8 cellular contexts compared by ENCODE assay signal in genomic region chr6:24494726-24495515, GRCh38. TPM values are rescaled to one million over a fixed set of nuclear protein-coding genes. Genes with fewer than 3 reads are reported as not detected.
A peak's percentile ranks its signal among the peaks of the same experiment; 100 is the strongest.
DNase-seq lines count a peak whose midpoint lies in the region; ATAC-seq and TF ChIP-seq lines count a peak whose summit lies in the region.

ALDH5A1 (plus strand) TSS chr6:24494969; CDS start chr6:24494997, 28 bp downstream.

- 0% methylated on average over 94 of the region's 94 CpGs for WGBS in ectodermal cell, 2 experiments
- no CpG with 5 or more reads among the region's 94 CpGs for WGBS in mesendoderm (ENCODE audit: extremely low coverage, insufficient coverage, low lambda C conversion rate)

- H3K36me3 ChIP-seq in ectodermal cell (ENCODE audit: control insufficient read depth, insufficient read depth, low read length) (no peaks in the 10 kb centered on the region), mesendoderm (ENCODE audit: control insufficient read depth, insufficient read depth, low read length) (no peaks in the 10 kb centered on the region)

- H3K79me2 ChIP-seq in mesendoderm (ENCODE audit: control insufficient read depth, insufficient read depth, low read length) = no peaks in the 10 kb centered on the region

- H3K4me3 Mint-ChIP-seq in activated CD8-positive, alpha-beta T cell treated with anti-CD3 and anti-CD28 coated beads for 36 hours = peak within 1 kb of the TSS; percentile 78

- H3K18ac ChIP-seq in mesendoderm (ENCODE audit: low read length) = peak within 1 kb of the TSS; percentile 43

- H3K4me1 ChIP-seq in ectodermal cell (ENCODE audit: control insufficient read depth, insufficient read depth, low read length) (no peaks in the 10 kb centered on the region), mesendoderm (ENCODE audit: control insufficient read depth, low read depth, low read length) (peaks cover 3% of the 10 kb centered on the region)

- no peaks in the 10 kb centered on the region for H3K79me1 ChIP-seq in mesendoderm (ENCODE audit: low read length)

- ATAC-seq in GM18873 (IDR thresholded peaks at IDR 0.05; ENCODE audit: low FRiP score, unreplicated experiment) (peak; percentile 64), HG03135 (IDR thresholded peaks at IDR 0.05; ENCODE audit: unreplicated experiment) (peak; percentile 65)
- peak; percentile 81 for ATAC-seq in activated CD8-positive, alpha-beta T cell treated with anti-CD3 and anti-CD28 coated beads for 36 hours

- no peak within 1 kb of the TSS for H2BK15ac ChIP-seq in mesendoderm (replicated peaks; ENCODE audit: low read depth)

- H3K4me2 ChIP-seq in mesendoderm (ENCODE audit: low read length) = peak within 1 kb of the TSS; percentile 63

- H3K23ac ChIP-seq in mesendoderm (ENCODE audit: low read length) = no peak within 1 kb of the TSS

- peaks cover 28% of the 10 kb centered on the region for H3K4me1 Mint-ChIP-seq in activated CD8-positive, alpha-beta T cell treated with anti-CD3 and anti-CD28 coated beads for 36 hours (ENCODE audit: low read depth)

- H3K4ac ChIP-seq in mesendoderm (ENCODE audit: low read depth, low read length) = no peak within 1 kb of the TSS

- peak within 1 kb of the TSS; percentile 74 for H3K27ac Mint-ChIP-seq in activated CD8-positive, alpha-beta T cell treated with anti-CD3 and anti-CD28 coated beads for 36 hours

- no peak within 1 kb of the TSS for H2AK5ac ChIP-seq in mesendoderm (ENCODE audit: low read length)

- no peaks in the 10 kb centered on the region for H3K27me3 Mint-ChIP-seq in activated CD8-positive, alpha-beta T cell treated with anti-CD3 and anti-CD28 coated beads for 36 hours

- H3K27ac ChIP-seq in ectodermal cell (ENCODE audit: insufficient read depth, low read depth, low read length, poor library complexity, severe bottlenecking) = no peak within 1 kb of the TSS
- no peak within 1 kb of the TSS for H3K27ac ChIP-seq in mesendoderm (ENCODE audit: low read depth, low read length)

- POLR2A ChIA-PET in activated CD8-positive, alpha-beta T cell treated with anti-CD3 and anti-CD28 coated beads for 36 hours (lab: Charles Lee) = interaction anchor here (0.6 to 1.4 kb wide), 4 partner anchors 11 to 292 kb away, joined by 3 to 5 read pairs (median 4); no protein-coding TSS in a partner anchor

- H4K5ac ChIP-seq in mesendoderm (ENCODE audit: low read length) = no peak within 1 kb of the TSS

- H3K27me3 ChIP-seq in ectodermal cell (ENCODE audit: control insufficient read depth, insufficient read depth, low read length, poor library complexity, severe bottlenecking) = peaks cover 32% of the 10 kb centered on the region
- no peaks in the 10 kb centered on the region for H3K27me3 ChIP-seq in mesendoderm (ENCODE audit: insufficient read depth, low read length, poor library complexity)

- peak within 1 kb of the TSS; percentile 56 for H3K4me3 ChIP-seq in ectodermal cell (ENCODE audit: insufficient read depth, low read depth, low read length)
- peak within 1 kb of the TSS; percentile 25 for H3K4me3 ChIP-seq in mesendoderm (ENCODE audit: low read length)

- intact Hi-C loops in activated CD8-positive, alpha-beta T cell treated with anti-CD3 and anti-CD28 coated beads for 36 hours (cut with micrococcal nuclease) = no loop called here

- H3K9me3 Mint-ChIP-seq in activated CD8-positive, alpha-beta T cell treated with anti-CD3 and anti-CD28 coated beads for 36 hours = peaks cover 8% of the 10 kb centered on the region

- peaks cover 13% of the 10 kb centered on the region for H3K36me3 Mint-ChIP-seq in activated CD8-positive, alpha-beta T cell treated with anti-CD3 and anti-CD28 coated beads for 36 hours (ENCODE audit: low read depth)

- TF ChIP-seq CTCF in activated CD8-positive, alpha-beta T cell treated with anti-CD3 and anti-CD28 coated beads for 36 hours (IDR thresholded peaks at IDR 0.05) = peak; percentile 44

- peak within 1 kb of the TSS; percentile 89 for H3K56ac ChIP-seq in mesendoderm (ENCODE audit: low read length)

- H4K8ac ChIP-seq in mesendoderm (ENCODE audit: low read depth, low read length) = no peak within 1 kb of the TSS

- DNase-seq in AML-193 (lab: John Stamatoyannopoulos, UW) (peak; percentile 78 to 86), NCI-H526 (lab: John Stamatoyannopoulos, UW) (peak; percentile 44 to 91), mesendoderm (peak; percentile 73)
- peak; percentile 92 for DNase-seq in activated CD8-positive, alpha-beta T cell treated with anti-CD3 and anti-CD28 coated beads for 36 hours
- DNase-seq in stimulated activated CD8-positive, alpha-beta memory T cell treated with anti-CD3 and anti-CD28 coated beads, Interleukin-15, amount 100 ng/mL, for 1 hour (ENCODE audit: low read depth) = peak; percentile 47

- H2BK120ac ChIP-seq in mesendoderm (ENCODE audit: low read depth, low read length) = no peak within 1 kb of the TSS

- H3K9me3 ChIP-seq in ectodermal cell (ENCODE audit: control insufficient read depth, low read length) = no peaks in the 10 kb centered on the region

- peak within 1 kb of the TSS; percentile 70 for H3K9ac ChIP-seq in mesendoderm (ENCODE audit: low read length)

- CTCF ChIA-PET in activated CD8-positive, alpha-beta T cell treated with anti-CD3 and anti-CD28 coated beads for 36 hours (lab: Charles Lee) = interaction anchor here (0.8 to 3.3 kb wide), 20 partner anchors 9 to 258 kb away, joined by 3 to 29 read pairs (median 5); partner anchors contain the start of gene MRS2

- no peak within 1 kb of the TSS for H2BK5ac ChIP-seq in mesendoderm (ENCODE audit: low read length)

RNA-seq across cellular contexts. Expression of gene ALDH5A1, which starts in this region (rescaled TPM):
- total RNA-seq in activated CD8-positive, alpha-beta T cell treated with anti-CD3 and anti-CD28 coated beads for 36 hours = 10 to 100 TPM; 20.7 to 20.8 TPM
- polyA plus RNA-seq in ectodermal cell (2013, experiment 1 of 4) = 5.4 TPM
- polyA plus RNA-seq in ectodermal cell (2013, experiment 2 of 4) = 6.0 TPM
- 6.0 TPM for polyA plus RNA-seq in ectodermal cell (2013, experiment 3 of 4)
- 6.3 TPM for polyA plus RNA-seq in ectodermal cell (2013, experiment 4 of 4)
- polyA plus RNA-seq in mesendoderm (2013, experiment 1 of 2) = 2.6 TPM
- 1.6 TPM for polyA plus RNA-seq in mesendoderm (2013, experiment 2 of 2)
